Comparison of ENCODE assay signal across 15 cellular contexts in the genomic region with DNA sequence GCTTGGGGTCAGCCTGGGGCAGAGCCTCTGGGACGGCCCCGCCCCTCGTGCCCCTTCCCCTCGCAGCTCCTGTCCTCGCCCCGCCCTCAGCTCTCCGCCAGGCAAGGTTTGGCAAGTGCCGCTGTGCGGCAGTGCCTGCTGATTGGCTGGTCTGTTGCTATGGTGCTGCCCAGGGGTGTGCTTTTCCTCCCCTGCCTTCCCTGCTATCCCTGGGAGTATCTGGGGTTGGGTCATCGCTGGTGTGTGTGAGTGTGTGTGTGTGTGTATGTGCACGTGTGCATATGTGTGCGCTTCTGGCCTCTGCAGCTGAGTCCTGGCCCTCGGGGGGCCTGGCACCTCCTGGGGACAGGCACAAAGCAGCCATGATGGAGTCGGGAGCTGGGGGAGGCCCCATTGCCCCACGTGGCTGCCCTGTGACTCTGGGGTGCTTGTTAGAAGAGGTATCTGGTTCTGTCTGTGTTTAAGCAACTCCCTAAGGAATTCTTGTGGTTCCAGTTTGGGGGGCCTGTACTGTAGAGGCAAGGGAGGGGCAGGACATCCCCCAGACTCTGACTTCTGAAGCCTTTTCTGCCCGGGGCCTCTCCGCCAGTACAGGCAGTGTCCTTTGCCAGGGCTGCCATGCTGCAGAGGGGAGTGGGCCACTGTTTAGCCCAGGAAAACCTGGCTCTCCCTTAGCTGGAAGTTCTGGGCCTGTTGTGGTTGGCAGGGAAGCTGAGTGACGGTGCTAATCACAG. TPM values are rescaled to one million over a fixed set of nuclear protein-coding genes. Genes with fewer than 3 reads are reported as not detected.
DNase-seq lines count a peak whose midpoint lies in the region; ATAC-seq, FAIRE-seq and TF ChIP-seq lines count a peak whose summit lies in the region.
"Had no signal": no experiment of that assay in that cellular context is flagged by ENCODE, and none has a peak within 500 bp of the region (broad histone marks: within the 10 kb centered on the region; RNA-seq: fewer than 3 reads in every experiment).

No MANE protein-coding gene starts in this region.

- peak overlapping the region; percentile 80 for H3K23ac ChIP-seq in neuronal stem cell (ENCODE audit: low read depth, low read length, poor library complexity)

- peak overlapping the region; percentile 73 for H2BK12ac ChIP-seq in neuronal stem cell (ENCODE audit: low read length)

- no peak overlapping the region for H3K4me2 ChIP-seq in neuronal stem cell (ENCODE audit: insufficient read depth, low read length, poor library complexity, severe bottlenecking)
- H3K4me2 ChIP-seq: KMS-11 had no signal

- H3K4ac ChIP-seq in neuronal stem cell (ENCODE audit: low read length), result peak overlapping the region; percentile 53

- H3K4me3 ChIP-seq in RWPE2 (ENCODE audit: severe bottlenecking) (no peak overlapping the region), fibroblast of the aortic adventitia (ENCODE audit: low read depth, low read length) (no peak overlapping the region), neuronal stem cell (ENCODE audit: low read length in 2 of 2) (peak overlapping the region in 1 of 2 donors; percentile 63)
- H3K4me3 ChIP-seq in effector memory CD4-positive, alpha-beta T cell (ENCODE audit: insufficient read depth, low read depth, low read length, poor library complexity, severe bottlenecking), result no peak overlapping the region
- H3K4me3 ChIP-seq: body of pancreas, lower lobe of right lung, SJSA1, skin epidermis had no signal

- TF ChIP-seq CTCF in RWPE2 (IDR thresholded peaks at IDR 0.05; ENCODE audit: poor library complexity, severe bottlenecking) (no peak), fibroblast of the aortic adventitia (IDR thresholded peaks at IDR 0.05; ENCODE audit: insufficient read depth, low read length) (no peak)

- peak overlapping the region; percentile 89 for H2BK15ac ChIP-seq in neuronal stem cell (ENCODE audit: low read length)

- peak overlapping the region; percentile 43 for H4K8ac ChIP-seq in neuronal stem cell (ENCODE audit: low read depth, low read length)

- H3K27ac ChIP-seq in RWPE2 (ENCODE audit: poor library complexity, severe bottlenecking), result no peak overlapping the region
- H3K27ac ChIP-seq in neuronal stem cell (replicated peaks; ENCODE audit: low read length), result peak overlapping the region; percentile 35
- H3K27ac ChIP-seq in effector memory CD4-positive, alpha-beta T cell (ENCODE audit: insufficient read depth, low read length, poor library complexity, severe bottlenecking), result no peak overlapping the region
- H3K27ac ChIP-seq: body of pancreas, KMS-11, lower lobe of right lung, SJSA1 had no signal

- no peak overlapping the region for H3K9ac ChIP-seq in neuronal stem cell (ENCODE audit: low read depth, low read length, poor library complexity)
- H3K9ac ChIP-seq: KMS-11 had no signal

- H3K4me1 ChIP-seq in RWPE2 (ENCODE audit: insufficient read depth, poor library complexity, severe bottlenecking) (no peaks in the 10 kb centered on the region), neuronal stem cell (ENCODE audit: control insufficient read depth in 2 of 2, insufficient read depth in 1 of 2, low read depth in 1 of 2, low read length in 2 of 2) (peaks cover 0 to 11% of the 10 kb centered on the region in 2 donors)
- H3K4me1 ChIP-seq in effector memory CD4-positive, alpha-beta T cell (ENCODE audit: control insufficient read depth, insufficient read depth, low read length, poor library complexity, severe bottlenecking), result no peaks in the 10 kb centered on the region
- H3K4me1 ChIP-seq: lower lobe of right lung, SJSA1 had no signal

- H3K27me3 ChIP-seq in RWPE2 (ENCODE audit: insufficient read depth, poor library complexity, severe bottlenecking), result no peaks in the 10 kb centered on the region
- no peaks in the 10 kb centered on the region for H3K27me3 ChIP-seq in neuronal stem cell (ENCODE audit: control insufficient read depth in 3 of 3, insufficient read depth in 3 of 3, low read depth in 1 of 3, low read length in 3 of 3)
- H3K27me3 ChIP-seq in effector memory CD4-positive, alpha-beta T cell (replicated peaks; ENCODE audit: control insufficient read depth, insufficient read depth, low read length, poor library complexity, severe bottlenecking), result no peaks in the 10 kb centered on the region
- H3K27me3 ChIP-seq: body of pancreas, SJSA1 had no signal

- peaks cover 8% of the 10 kb centered on the region for H3K79me1 ChIP-seq in neuronal stem cell (ENCODE audit: low read depth, low read length)

- H3K18ac ChIP-seq in neuronal stem cell (ENCODE audit: low read length), result peak overlapping the region; percentile 85

- FAIRE-seq in HTR-8/SVneo (lab: Jason Lieb, UNC), result peak; percentile 44

- peak overlapping the region; percentile 82 for H2BK5ac ChIP-seq in neuronal stem cell (ENCODE audit: low read length)

- peak overlapping the region; percentile 81 for H2BK120ac ChIP-seq in neuronal stem cell (ENCODE audit: low read depth, low read length)

- H2AK5ac ChIP-seq in neuronal stem cell (ENCODE audit: low read depth, low read length), result peak overlapping the region; percentile 96

- H3K14ac ChIP-seq in neuronal stem cell (ENCODE audit: low read length), result peak overlapping the region; percentile 99

- H4K91ac ChIP-seq in neuronal stem cell (ENCODE audit: low read depth, low read length, poor library complexity), result peak overlapping the region; percentile 43

- H2AFZ ChIP-seq in neuronal stem cell (ENCODE audit: low read length), result no peak overlapping the region

- no CpG with 5 or more reads among the region's 18 CpGs for WGBS in neuronal stem cell (ENCODE audit: extremely low coverage in 2 of 2, insufficient read length in 2 of 2, insufficient replicate concordance in 1 of 2), 2 donors

- DNase-seq in HTR-8/SVneo (ENCODE audit: insufficient read length, low spot score) (no peak), RWPE2 (ENCODE audit: low spot score) (no peak), fibroblast of the aortic adventitia (ENCODE audit: low read depth) (peak; percentile 32), neuronal stem cell (ENCODE audit: low spot score) (peak; percentile 72), GM19240 (ENCODE audit: insufficient read length, low spot score) (no peak), kidney tubule cell (ENCODE audit: low spot score) (no peak)
- DNase-seq in effector memory CD4-positive, alpha-beta T cell, result no peak
- DNase-seq: activated CD4-positive, alpha-beta memory T cell treated with anti-CD3 and anti-CD28 coated beads for 36 hours; body of pancreas; lower lobe of right lung; NCI-H1930 had no signal

- H3K9me3 ChIP-seq in RWPE2 (ENCODE audit: severe bottlenecking) (no peaks in the 10 kb centered on the region), neuronal stem cell (replicated peaks in 1 of 2; ENCODE audit: control insufficient read depth in 2 of 2, insufficient read depth in 1 of 2, low read depth in 1 of 2, low read length in 2 of 2) (peaks cover 0 to 1% of the 10 kb centered on the region in 2 donors)
- no peaks in the 10 kb centered on the region for H3K9me3 ChIP-seq in effector memory CD4-positive, alpha-beta T cell (ENCODE audit: control insufficient read depth, low read length)
- H3K9me3 ChIP-seq: body of pancreas, lower lobe of right lung, SJSA1 had no signal

- peak; percentile 32; the same call in 2 of the 3 replicates for ATAC-seq in RWPE2 (ENCODE audit: low read depth)
- ATAC-seq in HG02852 (IDR thresholded peaks at IDR 0.05; ENCODE audit: unreplicated experiment), result no peak
- ATAC-seq: body of pancreas, lower lobe of right lung had no signal

- H3K36me3 ChIP-seq in RWPE2 (ENCODE audit: low read depth) (peaks cover 93% of the 10 kb centered on the region), neuronal stem cell (replicated peaks in 1 of 2; ENCODE audit: control insufficient read depth in 2 of 2, insufficient read depth in 2 of 2, low read length in 2 of 2) (peaks cover 20 to 90% of the 10 kb centered on the region in 2 donors)
- H3K36me3 ChIP-seq in effector memory CD4-positive, alpha-beta T cell (ENCODE audit: control insufficient read depth, insufficient read depth, low read length), result peaks cover 46% of the 10 kb centered on the region

RNA-seq across cellular contexts. Expression of gene RTEL1, which starts 6.9 kb away (rescaled TPM):
- 17.3 and 23.4 TPM in 2 replicates for total RNA-seq in fibroblast of the aortic adventitia (ENCODE audit: low replicate concordance)
- polyA plus RNA-seq in neuronal stem cell (2013, experiment 1 of 2), result 5.1 TPM
- polyA plus RNA-seq in neuronal stem cell (2013, experiment 2 of 2), result 5.1 TPM

RNA-seq across cellular contexts. Expression of gene STMN3, which starts 11.8 kb away (rescaled TPM):
- 9.3 and 12.1 TPM in 2 replicates for total RNA-seq in fibroblast of the aortic adventitia (ENCODE audit: low replicate concordance)
- polyA plus RNA-seq in neuronal stem cell (2013, experiment 1 of 2), result 4.5 TPM
- polyA plus RNA-seq in neuronal stem cell (2013, experiment 2 of 2), result 4.6 TPM

RNA-seq across cellular contexts. Expression of gene TNFRSF6B, which starts 31.4 kb away (rescaled TPM):
- total RNA-seq in fibroblast of the aortic adventitia (ENCODE audit: low replicate concordance), result 0.36 TPM in 1 of 2 replicates, not detected in the other
- 0.70 TPM for polyA plus RNA-seq in neuronal stem cell (2013, experiment 1 of 2)
- 0.90 TPM for polyA plus RNA-seq in neuronal stem cell (2013, experiment 2 of 2)
- total RNA-seq: activated CD4-positive, alpha-beta memory T cell treated with anti-CD3 and anti-CD28 coated beads for 36 hours had no signal

RNA-seq across cellular contexts. Expression of gene GMEB2, which starts 38.1 kb away (rescaled TPM):
- 3.4 and 7.4 TPM in 2 replicates for total RNA-seq in fibroblast of the aortic adventitia (ENCODE audit: low replicate concordance)
- polyA plus RNA-seq in neuronal stem cell (2013, experiment 1 of 2), result 9.0 TPM
- 8.7 TPM for polyA plus RNA-seq in neuronal stem cell (2013, experiment 2 of 2)

RNA-seq across cellular contexts. Expression of gene ARFRP1, which starts 42.7 kb away (rescaled TPM):
- 25.7 and 30.6 TPM in 2 replicates for total RNA-seq in fibroblast of the aortic adventitia (ENCODE audit: low replicate concordance)
- 8.8 TPM for polyA plus RNA-seq in neuronal stem cell (2013, experiment 1 of 2)
- 8.0 TPM for polyA plus RNA-seq in neuronal stem cell (2013, experiment 2 of 2)

Comparison
In these comparisons a context has a peak if more than half of its experiments do, and no peak if none do; other contexts are left out.
1. DNase-seq: peak in fibroblast of the aortic adventitia (single experiment) and neuronal stem cell (single experiment); none in HTR-8/SVneo (single experiment), RWPE2 (single experiment), GM19240 (single experiment), effector memory CD4-positive, alpha-beta T cell (0 of 3) and kidney tubule cell (single experiment).